In the genomic region with DNA sequence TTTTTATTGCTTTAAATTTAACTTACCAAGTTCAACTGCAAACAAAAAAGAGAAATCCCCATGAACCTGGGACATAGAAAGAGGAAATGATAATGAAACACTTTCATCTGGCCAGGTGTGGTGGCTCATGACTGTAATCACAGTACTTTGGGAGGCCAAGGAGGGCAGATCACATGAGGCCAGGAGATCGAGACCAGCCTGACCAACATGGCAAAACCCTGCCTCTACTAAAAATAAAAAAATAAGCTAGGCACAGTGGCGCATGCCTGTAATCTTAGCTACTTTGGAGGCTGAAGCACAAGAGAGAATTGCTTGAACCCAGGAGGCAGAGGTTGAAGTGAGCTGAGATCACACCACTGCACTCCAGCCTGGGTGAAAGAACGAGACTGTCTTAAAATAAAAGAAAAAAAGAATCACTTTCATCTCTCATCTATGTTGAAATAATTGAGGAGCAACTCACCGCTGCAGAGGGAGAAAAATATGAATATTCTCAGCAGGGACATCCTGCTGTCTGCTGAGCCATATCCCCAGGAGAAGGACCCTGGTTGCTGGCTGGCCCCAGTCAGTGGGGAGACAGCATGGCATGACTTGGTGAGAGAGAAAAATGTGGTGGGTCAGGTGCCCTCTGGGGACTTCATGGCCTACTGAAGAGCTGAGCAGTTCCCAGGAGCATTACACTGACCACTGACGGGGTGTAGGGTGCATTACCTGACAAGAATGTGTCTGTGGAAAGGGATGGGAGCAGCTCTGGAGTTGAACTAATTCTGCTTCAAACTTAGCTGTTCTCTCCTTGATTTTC, we compare ENCODE assay signal across 17 cellular contexts.
DNase-seq lines count a peak whose midpoint lies in the region; ATAC-seq lines count a peak whose summit lies in the region.
"Had no signal": no experiment of that assay in that cellular context is flagged by ENCODE, and none has a peak within 500 bp of the region (broad histone marks: within the 10 kb centered on the region; RNA-seq: fewer than 3 reads in every experiment).

No MANE protein-coding gene starts in this region.

- peaks cover 16% of the 10 kb centered on the region for H3K27me3 Mint-ChIP-seq in stimulated activated memory B cell treated with anti-CD40 and anti-IgM and Interleukin-4, amounts not matched to agents 10 μg/mL and 1 μg/mL and 100 μg/mL, for 72 hours
- H3K27me3 Mint-ChIP-seq: CD4-positive, CD25-positive, alpha-beta regulatory T cell; stimulated activated naive CD8-positive, alpha-beta T cell treated with anti-CD3 and anti-CD28 coated beads, Interleukin-15, Interleukin-2, amounts not matched to agents 100 ng/mL and 50 ng/mL, for 24 hours had no signal

- H3K9me3 Mint-ChIP-seq in stimulated activated memory B cell treated with anti-CD40 and anti-IgM and Interleukin-4, amounts not matched to agents 10 μg/mL and 1 μg/mL and 100 μg/mL, for 72 hours, result no peaks in the 10 kb centered on the region
- H3K9me3 Mint-ChIP-seq: activated naive CD4-positive, alpha-beta T cell treated with anti-CD3 and anti-CD28 coated beads for 36 hours; CD4-positive, CD25-positive, alpha-beta regulatory T cell; IgD-negative memory B cell; stimulated activated naive CD8-positive, alpha-beta T cell treated with anti-CD3 and anti-CD28 coated beads, Interleukin-15, Interleukin-2, amounts not matched to agents 100 ng/mL and 50 ng/mL, for 24 hours; WTC11 had no signal

- no peaks in the 10 kb centered on the region for H3K36me3 Mint-ChIP-seq in stimulated activated memory B cell treated with anti-CD40 and anti-IgM and Interleukin-4, amounts not matched to agents 10 μg/mL and 1 μg/mL and 100 μg/mL, for 72 hours
- H3K36me3 Mint-ChIP-seq: CD4-positive, CD25-positive, alpha-beta regulatory T cell; IgD-negative memory B cell; WTC11 had no signal

- ATAC-seq in GM19351 (IDR thresholded peaks at IDR 0.05; ENCODE audit: unreplicated experiment), result peak; percentile 84
- peak; percentile 46 for ATAC-seq in GM21737 (IDR thresholded peaks at IDR 0.05; ENCODE audit: unreplicated experiment)
- ATAC-seq in HG03280 (IDR thresholded peaks at IDR 0.05; ENCODE audit: unreplicated experiment), result peak; percentile 69
- ATAC-seq in stimulated activated memory B cell treated with anti-CD40 and anti-IgM and Interleukin-4, amounts not matched to agents 10 μg/mL and 1 μg/mL and 100 μg/mL, for 72 hours, result peak; percentile 57
- ATAC-seq: WTC11 had no signal

- H3K27ac Mint-ChIP-seq in stimulated activated memory B cell treated with anti-CD40 and anti-IgM and Interleukin-4, amounts not matched to agents 10 μg/mL and 1 μg/mL and 100 μg/mL, for 72 hours, result peak overlapping the region; percentile 6
- H3K27ac Mint-ChIP-seq: activated naive CD4-positive, alpha-beta T cell treated with anti-CD3 and anti-CD28 coated beads for 36 hours; CD4-positive, CD25-positive, alpha-beta regulatory T cell; IgD-negative memory B cell; stimulated activated naive CD8-positive, alpha-beta T cell treated with anti-CD3 and anti-CD28 coated beads, Interleukin-15, Interleukin-2, amounts not matched to agents 100 ng/mL and 50 ng/mL, for 24 hours; WTC11 had no signal

- DNase-seq in SKM-1 (lab: John Stamatoyannopoulos, UW; ENCODE audit: unreplicated experiment) (no peak), mesenteric fat pad (ENCODE audit: low spot score) (no peak), DMS114 treated with DMSO at 0.1 percent for 48 hours (lab: John Stamatoyannopoulos, UW; ENCODE audit: unreplicated experiment) (no peak), NCI-H82 treated with DMSO at 0.1 percent for 48 hours (lab: John Stamatoyannopoulos, UW; ENCODE audit: unreplicated experiment) (no peak)
- DNase-seq: activated naive CD4-positive, alpha-beta T cell treated with anti-CD3 and anti-CD28 coated beads for 36 hours; CD4-positive, CD25-positive, alpha-beta regulatory T cell; effector CD4-positive, alpha-beta T cell; NCI-H1092; NCI-H226; SW 1271 had no signal

- no peak overlapping the region for H3K4me3 Mint-ChIP-seq in stimulated activated memory B cell treated with anti-CD40 and anti-IgM and Interleukin-4, amounts not matched to agents 10 μg/mL and 1 μg/mL and 100 μg/mL, for 72 hours
- H3K4me3 Mint-ChIP-seq: activated naive CD4-positive, alpha-beta T cell treated with anti-CD3 and anti-CD28 coated beads for 36 hours; CD4-positive, CD25-positive, alpha-beta regulatory T cell; stimulated activated naive CD8-positive, alpha-beta T cell treated with anti-CD3 and anti-CD28 coated beads, Interleukin-15, Interleukin-2, amounts not matched to agents 100 ng/mL and 50 ng/mL, for 24 hours; WTC11 had no signal

- peaks cover 11% of the 10 kb centered on the region for H3K4me1 Mint-ChIP-seq in stimulated activated memory B cell treated with anti-CD40 and anti-IgM and Interleukin-4, amounts not matched to agents 10 μg/mL and 1 μg/mL and 100 μg/mL, for 72 hours
- H3K4me1 Mint-ChIP-seq: CD4-positive, CD25-positive, alpha-beta regulatory T cell; WTC11 had no signal
